In the genomic region with DNA sequence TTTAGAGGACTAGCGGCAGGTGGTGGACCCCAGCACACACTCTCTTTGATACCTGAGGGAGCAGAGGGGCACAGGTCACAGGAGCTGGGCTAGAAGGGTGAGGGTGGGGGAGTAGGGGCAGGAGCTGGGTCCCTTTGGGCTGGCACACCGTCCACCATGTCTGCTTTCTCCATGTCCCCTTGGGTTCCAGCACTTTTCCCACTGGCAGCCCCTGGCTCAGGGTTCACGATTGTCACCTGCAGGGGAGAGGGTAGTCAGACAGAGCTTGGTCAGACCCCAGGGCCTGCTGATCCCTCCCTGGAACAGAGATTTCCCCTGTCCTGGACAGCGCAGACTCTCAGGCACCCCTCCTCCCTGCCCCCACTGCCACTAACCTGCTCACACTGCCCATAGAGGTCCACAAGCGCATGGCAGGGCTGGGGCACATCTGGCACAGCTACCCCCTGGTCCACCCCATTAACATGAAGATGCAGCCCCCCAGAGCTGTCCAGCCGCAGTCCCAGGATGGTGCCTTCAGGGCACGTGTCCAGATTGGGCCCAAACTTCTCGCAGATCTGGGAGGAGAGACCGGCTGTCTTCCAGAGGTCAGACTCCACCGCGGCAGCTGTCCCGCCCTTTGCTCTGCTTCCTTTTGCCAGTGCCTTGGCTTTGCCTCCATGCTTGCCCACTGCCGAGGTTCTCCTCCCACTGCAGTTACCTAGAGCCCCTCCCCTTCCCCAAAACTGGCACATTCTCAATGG, we compare ENCODE assay signal across 1 cellular context.
TF ChIP-seq lines count a peak whose summit lies in the region.

No MANE protein-coding gene starts in this region.

TF ChIP-seq in H1, 55 proteins besides CTCF, POLR2A, EP300 and RAD21:
- TF ChIP-seq SUZ12 (IDR thresholded peaks at IDR 0.05; ENCODE audit: low read length) (no peak), CREB1 (IDR thresholded peaks at IDR 0.05) (no peak), SRF (IDR thresholded peaks at IDR 0.05; ENCODE audit: low read depth, low read length) (no peak), GABPA (IDR thresholded peaks at IDR 0.05; ENCODE audit: borderline replicate concordance, insufficient read depth, low read length) (no peak), TEAD4 (IDR thresholded peaks at IDR 0.05; ENCODE audit: low read depth, low read length) (no peak), NRF1 (IDR thresholded peaks at IDR 0.05; ENCODE audit: low read depth, low read length) (no peak), CHD7 (IDR thresholded peaks at IDR 0.05; ENCODE audit: insufficient replicate concordance, low read length) (no peak), CHD2 (IDR thresholded peaks at IDR 0.05; ENCODE audit: low read length) (no peak), POU5F1 (IDR thresholded peaks at IDR 0.05; ENCODE audit: low read depth, low read length) (no peak), FOSL1 (IDR thresholded peaks at IDR 0.05; ENCODE audit: insufficient read depth, low read depth, low read length) (no peak), ASH2L (IDR thresholded peaks at IDR 0.05; ENCODE audit: low read length) (no peak), BCL11A (IDR thresholded peaks at IDR 0.05; ENCODE audit: low read depth in 2 of 2, low read length in 2 of 2) (no peak), CEBPB (IDR thresholded peaks at IDR 0.05; ENCODE audit: low read depth, low read length) (no peak), JUN (IDR thresholded peaks at IDR 0.05; ENCODE audit: low read depth, low read length) (no peak), CHD1 (IDR thresholded peaks at IDR 0.05; ENCODE audit: low read depth, low read length) (no peak), SAP30 (IDR thresholded peaks at IDR 0.05; ENCODE audit: insufficient read depth, insufficient replicate concordance, low read length) (no peak), RNF2 (IDR thresholded peaks at IDR 0.05; ENCODE audit: borderline replicate concordance, low read depth, low read length, missing control alignments, poor library complexity, severe bottlenecking) (no peak), ATF2 (IDR thresholded peaks at IDR 0.05; ENCODE audit: low read length) (no peak), NANOG (IDR thresholded peaks at IDR 0.05; ENCODE audit: insufficient read depth, low read depth, low read length, poor library complexity, severe bottlenecking) (no peak)
- TF ChIP-seq, protein P1, sequence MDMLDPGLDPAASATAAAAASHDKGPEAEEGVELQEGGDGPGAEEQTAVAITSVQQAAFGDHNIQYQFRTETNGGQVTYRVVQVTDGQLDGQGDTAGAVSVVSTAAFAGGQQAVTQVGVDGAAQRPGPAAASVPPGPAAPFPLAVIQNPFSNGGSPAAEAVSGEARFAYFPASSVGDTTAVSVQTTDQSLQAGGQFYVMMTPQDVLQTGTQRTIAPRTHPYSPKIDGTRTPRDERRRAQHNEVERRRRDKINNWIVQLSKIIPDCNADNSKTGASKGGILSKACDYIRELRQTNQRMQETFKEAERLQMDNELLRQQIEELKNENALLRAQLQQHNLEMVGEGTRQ (IDR thresholded peaks at IDR 0.05; ENCODE audit: low read length): no peak
